3 cellular contexts compared by ENCODE assay signal in genomic region chr1:26387447-26387846, GRCh38.
A peak's percentile ranks its signal among the peaks of the same experiment; 100 is the strongest.
TF ChIP-seq lines count a peak whose summit lies in the region.

No MANE protein-coding gene starts in this region.

TF ChIP-seq in SK-N-SH, 30 proteins besides CTCF, POLR2A, EP300 and RAD21:
- TF ChIP-seq GABPA (IDR thresholded peaks at IDR 0.05; ENCODE audit: low read depth) (no peak), FOSL2 (IDR thresholded peaks at IDR 0.05; ENCODE audit: borderline replicate concordance, low read depth) (peak; percentile 15; the same call in 1 of the 2 replicates), SIN3A (IDR thresholded peaks at IDR 0.05; ENCODE audit: borderline replicate concordance, low read depth, low read length) (no peak), POLR2AphosphoS5 (IDR thresholded peaks at IDR 0.05; ENCODE audit: low read depth, low read length) (no peak), FOXM1 (IDR thresholded peaks at IDR 0.05; ENCODE audit: low read depth) (no peak), IRF3 (IDR thresholded peaks at IDR 0.05; ENCODE audit: low read depth, low read length) (no peak), USF1 (IDR thresholded peaks at IDR 0.05; ENCODE audit: borderline replicate concordance, low read depth) (no peak), RXRA (IDR thresholded peaks at IDR 0.05; ENCODE audit: borderline replicate concordance, low read depth) (no peak)

TF ChIP-seq in SK-N-SH treated with all-trans-retinoic acid at 6 μM for 48 hours, 23 proteins besides CTCF, POLR2A, EP300 and RAD21:
- TF ChIP-seq ISL1 (CRISPR knock-in tag; IDR thresholded peaks at IDR 0.05) (no peak), ZFP3 (CRISPR knock-in tag; IDR thresholded peaks at IDR 0.05) (no peak), CSDC2 (CRISPR knock-in tag; IDR thresholded peaks at IDR 0.05) (no peak), ZNF8 (CRISPR knock-in tag; IDR thresholded peaks at IDR 0.05) (no peak), PATZ1 (CRISPR knock-in tag; IDR thresholded peaks at IDR 0.05; ENCODE audit: borderline replicate concordance) (no peak), ARNTL (CRISPR knock-in tag; IDR thresholded peaks at IDR 0.05; ENCODE audit: borderline replicate concordance, low read depth) (no peak), BACH2 (CRISPR knock-in tag; IDR thresholded peaks at IDR 0.05; ENCODE audit: borderline replicate concordance) (no peak), PPARA (CRISPR knock-in tag; IDR thresholded peaks at IDR 0.05; ENCODE audit: borderline replicate concordance) (no peak), TCF4 (CRISPR knock-in tag; IDR thresholded peaks at IDR 0.05; ENCODE audit: borderline replicate concordance) (no peak), ZNF70 (CRISPR knock-in tag; IDR thresholded peaks at IDR 0.05) (no peak), ZNF565 (CRISPR knock-in tag; conservative IDR thresholded peaks at IDR 0.05; ENCODE audit: low read depth) (no peak), POU6F1 (CRISPR knock-in tag; IDR thresholded peaks at IDR 0.05; ENCODE audit: borderline replicate concordance, low read depth) (no peak), GLIS3 (CRISPR knock-in tag; IDR thresholded peaks at IDR 0.05) (no peak), TSHZ2 (CRISPR knock-in tag; IDR thresholded peaks at IDR 0.05) (no peak), ZC3H10 (CRISPR knock-in tag; IDR thresholded peaks at IDR 0.05) (no peak), TOX (CRISPR knock-in tag; IDR thresholded peaks at IDR 0.05; ENCODE audit: borderline replicate concordance) (no peak), ZFP30 (CRISPR knock-in tag; IDR thresholded peaks at IDR 0.05) (no peak), RARB (CRISPR knock-in tag; IDR thresholded peaks at IDR 0.05) (no peak), CSRNP3 (CRISPR knock-in tag; IDR thresholded peaks at IDR 0.05) (no peak), OSR1 (CRISPR knock-in tag; IDR thresholded peaks at IDR 0.05) (no peak)

TF ChIP-seq in IMR-90, 13 proteins besides CTCF, POLR2A, EP300 and RAD21:
- TF ChIP-seq SMC3 (IDR thresholded peaks at IDR 0.05; ENCODE audit: low read depth, low read length): no peak
- no peak for TF ChIP-seq CHD1 (IDR thresholded peaks at IDR 0.05; ENCODE audit: low read depth, low read length)
- no peak for TF ChIP-seq ELK1 (IDR thresholded peaks at IDR 0.05; ENCODE audit: borderline replicate concordance, low read depth, low read length)
- TF ChIP-seq NFE2L2 (IDR thresholded peaks at IDR 0.05; ENCODE audit: low read depth, low read length): no peak
- TF ChIP-seq FOS (IDR thresholded peaks at IDR 0.05; ENCODE audit: low read depth, low read length): no peak
- no peak for TF ChIP-seq USF2 (IDR thresholded peaks at IDR 0.05; ENCODE audit: low read depth, low read length)
- peak; percentile 84 for TF ChIP-seq CEBPB (IDR thresholded peaks at IDR 0.05; ENCODE audit: low read depth, low read length)
